In genomic region chr3:14918356-14918860, GRCh38 we compare ENCODE assay signal across 24 cellular contexts.
"Had no signal": no experiment of that assay in that cellular context is flagged by ENCODE, and none has a peak within 500 bp of the region (broad histone marks: within the 10 kb centered on the region; RNA-seq: fewer than 3 reads in every experiment).

No MANE protein-coding gene starts in this region.

- H3K9me3 ChIP-seq: SJCRH30, SK-N-SH had no signal

- H3K27me3 Mint-ChIP-seq: activated CD4-positive, alpha-beta memory T cell treated with anti-CD3 and anti-CD28 coated beads for 36 hours; activated naive CD8-positive, alpha-beta T cell had no signal

- H3K36me3 ChIP-seq: cardiac muscle cell, SJCRH30 had no signal

- H3K27ac ChIP-seq: cardiac muscle cell, SJCRH30, VCaP had no signal

- H3K9ac ChIP-seq: SK-N-SH had no signal

- H3K4me1 Mint-ChIP-seq: activated CD4-positive, alpha-beta T cell treated with anti-CD3 and anti-CD28 coated beads, Interleukin-2, amount 10 ng/mL, durations not matched to agents 7 days and 5 days; brain had no signal

- H3K27ac Mint-ChIP-seq: activated CD4-positive, alpha-beta memory T cell treated with anti-CD3 and anti-CD28 coated beads for 36 hours; activated CD4-positive, alpha-beta T cell treated with anti-CD3 and anti-CD28 coated beads, Interleukin-2, amount 10 ng/mL, durations not matched to agents 7 days and 5 days; activated naive CD4-positive, alpha-beta T cell treated with anti-CD3 and anti-CD28 coated beads for 36 hours; activated naive CD8-positive, alpha-beta T cell; activated T-cell treated with anti-CD3 and anti-CD28 coated beads, Interleukin-2, amount 50 U/mL, for 24 hours; activated T-helper 1 cell treated with anti-CD3 and anti-CD28 coated beads, Interleukin-12 subunit alpha, Interleukin-12 subunit beta, Interleukin-2, Interleukin-4 antibody, amounts not matched to agents 30 ng/mL and 10 ng/mL and 1 ng/mL, durations not matched to agents 14 hours and 24 hours and 36 hours; brain had no signal

- H3K36me3 Mint-ChIP-seq: activated CD4-positive, alpha-beta memory T cell treated with anti-CD3 and anti-CD28 coated beads for 36 hours; activated naive CD8-positive, alpha-beta T cell; brain had no signal

- DNase-seq: activated CD4-positive, alpha-beta memory T cell treated with anti-CD3 and anti-CD28 coated beads for 36 hours; activated CD4-positive, alpha-beta T cell treated with anti-CD3 and anti-CD28 coated beads, Interleukin-2, amount 10 ng/mL, durations not matched to agents 7 days and 5 days; activated CD4-positive, CD25-positive, alpha-beta regulatory T cell; activated gamma-delta T cell; activated naive CD4-positive, alpha-beta T cell treated with anti-CD3 and anti-CD28 coated beads for 36 hours; activated T-cell treated with anti-CD3 and anti-CD28 coated beads, Interleukin-2, amount 50 U/mL, for 24 hours; amygdala; Karpas-422; NCI-H1048; NCI-H1694; NCI-H2029; NCI-H2107; NCI-H345; NCI-H510A; NCI-H526 treated with DMSO at 0.1 percent for 48 hours; SJCRH30; SK-N-SH; T-helper 1 cell had no signal

- H3K4me2 ChIP-seq: SK-N-SH had no signal

- H3K4me3 ChIP-seq: cardiac muscle cell, K562, SJCRH30 had no signal

- ATAC-seq: K562 had no signal

- H3K9me3 Mint-ChIP-seq: activated CD4-positive, alpha-beta memory T cell treated with anti-CD3 and anti-CD28 coated beads for 36 hours; activated CD4-positive, alpha-beta T cell treated with anti-CD3 and anti-CD28 coated beads, Interleukin-2, amount 10 ng/mL, durations not matched to agents 7 days and 5 days; activated naive CD4-positive, alpha-beta T cell treated with anti-CD3 and anti-CD28 coated beads for 36 hours; activated T-cell treated with anti-CD3 and anti-CD28 coated beads, Interleukin-2, amount 50 U/mL, for 24 hours; activated T-helper 1 cell treated with anti-CD3 and anti-CD28 coated beads, Interleukin-12 subunit alpha, Interleukin-12 subunit beta, Interleukin-2, Interleukin-4 antibody, amounts not matched to agents 30 ng/mL and 10 ng/mL and 1 ng/mL, durations not matched to agents 14 hours and 24 hours and 36 hours; brain had no signal

- H3K27me3 ChIP-seq: cardiac muscle cell had no signal

- H3K4me1 ChIP-seq: SJCRH30 had no signal

- H3K4me3 Mint-ChIP-seq: activated CD4-positive, alpha-beta memory T cell treated with anti-CD3 and anti-CD28 coated beads for 36 hours; activated CD4-positive, alpha-beta T cell treated with anti-CD3 and anti-CD28 coated beads, Interleukin-2, amount 10 ng/mL, durations not matched to agents 7 days and 5 days; activated naive CD4-positive, alpha-beta T cell treated with anti-CD3 and anti-CD28 coated beads for 36 hours; activated naive CD8-positive, alpha-beta T cell; activated T-cell treated with anti-CD3 and anti-CD28 coated beads, Interleukin-2, amount 50 U/mL, for 24 hours; activated T-helper 1 cell treated with anti-CD3 and anti-CD28 coated beads, Interleukin-12 subunit alpha, Interleukin-12 subunit beta, Interleukin-2, Interleukin-4 antibody, amounts not matched to agents 30 ng/mL and 10 ng/mL and 1 ng/mL, durations not matched to agents 14 hours and 24 hours and 36 hours; brain had no signal
